In the genomic region with DNA sequence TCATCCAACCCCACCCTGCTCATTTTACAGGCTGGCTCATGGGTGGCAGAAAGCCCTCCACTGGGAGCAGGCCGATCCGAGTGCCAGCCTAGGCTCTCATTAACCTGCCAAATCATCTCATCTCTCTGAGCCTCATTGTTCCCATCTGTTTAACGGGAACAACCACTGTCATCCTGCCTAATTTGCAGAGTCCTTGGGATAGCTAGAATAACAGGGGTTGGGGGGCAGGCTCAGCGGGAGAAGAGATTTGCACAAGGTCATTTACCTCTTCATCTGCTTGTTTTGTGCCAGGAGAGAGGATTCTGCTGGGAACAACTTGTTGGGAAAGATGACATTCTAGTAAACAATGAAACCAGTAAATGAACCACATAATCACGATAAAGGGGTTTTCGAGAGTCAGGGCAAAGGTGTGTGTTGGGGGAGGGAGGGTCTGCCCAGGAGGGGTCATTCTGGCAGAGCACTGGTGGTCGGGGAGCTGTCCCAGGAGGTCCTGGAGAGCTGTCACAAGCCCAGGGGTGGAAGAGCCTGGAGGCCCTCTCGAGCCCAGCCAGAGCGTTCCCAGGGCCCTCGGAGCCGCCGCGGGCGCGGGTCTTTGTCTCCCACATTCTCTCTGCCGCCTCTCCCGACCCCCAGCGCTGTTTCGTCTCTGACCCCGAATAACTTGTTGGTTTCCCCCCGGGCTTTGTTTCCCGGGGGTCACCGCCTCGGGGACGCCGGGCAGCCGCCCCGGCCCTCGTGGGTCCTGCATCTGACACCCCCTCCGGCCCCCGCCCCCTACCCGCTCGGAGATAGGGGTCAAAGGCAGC, we compare ENCODE assay signal across 1 cellular context.
TF ChIP-seq lines count a peak whose summit lies in the region.

No MANE protein-coding gene starts in this region.

TF ChIP-seq in HepG2, 621 proteins besides CTCF, POLR2A, EP300 and RAD21 (continued from another document and continues in another):
- TF ChIP-seq, protein P1, sequence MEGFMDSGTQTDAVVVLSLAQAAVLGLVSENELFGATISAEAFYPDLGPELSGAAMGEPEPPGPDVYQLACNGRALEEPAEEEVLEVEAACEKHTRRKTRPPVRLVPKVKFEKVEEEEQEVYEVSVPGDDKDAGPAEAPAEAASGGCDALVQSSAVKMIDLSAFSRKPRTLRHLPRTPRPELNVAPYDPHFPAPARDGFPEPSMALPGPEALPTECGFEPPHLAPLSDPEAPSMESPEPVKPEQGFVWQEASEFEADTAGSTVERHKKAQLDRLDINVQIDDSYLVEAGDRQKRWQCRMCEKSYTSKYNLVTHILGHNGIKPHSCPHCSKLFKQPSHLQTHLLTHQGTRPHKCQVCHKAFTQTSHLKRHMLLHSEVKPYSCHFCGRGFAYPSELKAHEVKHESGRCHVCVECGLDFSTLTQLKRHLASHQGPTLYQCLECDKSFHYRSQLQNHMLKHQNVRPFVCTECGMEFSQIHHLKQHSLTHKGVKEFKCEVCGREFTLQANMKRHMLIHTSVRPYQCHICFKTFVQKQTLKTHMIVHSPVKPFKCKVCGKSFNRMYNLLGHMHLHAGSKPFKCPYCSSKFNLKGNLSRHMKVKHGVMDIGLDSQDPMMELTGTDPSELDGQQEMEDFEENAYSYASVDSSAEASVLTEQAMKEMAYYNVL (CRISPR knock-in tag; IDR thresholded peaks at IDR 0.05; ENCODE audit: borderline replicate concordance) = no peak
- TF ChIP-seq ZNF335 (CRISPR knock-in tag; IDR thresholded peaks at IDR 0.05) (no peak), ZFP82 (CRISPR knock-in tag; IDR thresholded peaks at IDR 0.05; ENCODE audit: borderline replicate concordance) (no peak), PLRG1 (conservative IDR thresholded peaks at IDR 0.05) (no peak), ZNF251 (CRISPR knock-in tag; IDR thresholded peaks at IDR 0.05) (no peak), CEBPZ (IDR thresholded peaks at IDR 0.05; ENCODE audit: low read length) (no peak), ZNF256 (CRISPR knock-in tag; conservative IDR thresholded peaks at IDR 0.05) (no peak), FIP1L1 (IDR thresholded peaks at IDR 0.05; ENCODE audit: borderline replicate concordance, insufficient read depth, low read depth, low read length) (no peak), ZNF101 (CRISPR knock-in tag; IDR thresholded peaks at IDR 0.05; ENCODE audit: borderline replicate concordance, low read depth) (no peak), GTF2F1 (IDR thresholded peaks at IDR 0.05; ENCODE audit: low read length) (no peak), ZNF549 (CRISPR knock-in tag; IDR thresholded peaks at IDR 0.05) (no peak), ZNF280D (CRISPR knock-in tag; IDR thresholded peaks at IDR 0.05) (0 out of 2 replicates have a peak, but pooled peaks have one; percentile 23), SP4 (CRISPR knock-in tag; IDR thresholded peaks at IDR 0.05) (no peak), SALL1 (CRISPR knock-in tag; IDR thresholded peaks at IDR 0.05) (peak; percentile 64; the same call in 1 of the 2 replicates), PAWR (CRISPR knock-in tag; IDR thresholded peaks at IDR 0.05; ENCODE audit: borderline replicate concordance) (no peak), ZNF337 (CRISPR knock-in tag; IDR thresholded peaks at IDR 0.05; ENCODE audit: borderline replicate concordance, low read depth) (no peak), HNF1B (CRISPR knock-in tag; IDR thresholded peaks at IDR 0.05) (no peak; the same call in 1 of the 2 replicates), HNRNPL (IDR thresholded peaks at IDR 0.05; ENCODE audit: low read depth, low read length) (0 out of 2 replicates have a peak, but pooled peaks have one; percentile 35), TAF1 (CRISPR knock-in tag; IDR thresholded peaks at IDR 0.05) (no peak), FOXO4 (CRISPR knock-in tag; conservative IDR thresholded peaks at IDR 0.05) (no peak), HNRNPLL (IDR thresholded peaks at IDR 0.05; ENCODE audit: low read depth, low read length, poor library complexity, severe bottlenecking) (no peak), PRDM15 (CRISPR knock-in tag; IDR thresholded peaks at IDR 0.05) (no peak), U2AF1 (optimal IDR thresholded peaks at IDR 0.05; ENCODE audit: low read depth, low read length) (peak; percentile 17)
- TF ChIP-seq, protein P2, sequence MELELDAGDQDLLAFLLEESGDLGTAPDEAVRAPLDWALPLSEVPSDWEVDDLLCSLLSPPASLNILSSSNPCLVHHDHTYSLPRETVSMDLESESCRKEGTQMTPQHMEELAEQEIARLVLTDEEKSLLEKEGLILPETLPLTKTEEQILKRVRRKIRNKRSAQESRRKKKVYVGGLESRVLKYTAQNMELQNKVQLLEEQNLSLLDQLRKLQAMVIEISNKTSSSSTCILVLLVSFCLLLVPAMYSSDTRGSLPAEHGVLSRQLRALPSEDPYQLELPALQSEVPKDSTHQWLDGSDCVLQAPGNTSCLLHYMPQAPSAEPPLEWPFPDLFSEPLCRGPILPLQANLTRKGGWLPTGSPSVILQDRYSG (CRISPR knock-in tag; IDR thresholded peaks at IDR 0.05) = no peak
- TF ChIP-seq, protein P3, sequence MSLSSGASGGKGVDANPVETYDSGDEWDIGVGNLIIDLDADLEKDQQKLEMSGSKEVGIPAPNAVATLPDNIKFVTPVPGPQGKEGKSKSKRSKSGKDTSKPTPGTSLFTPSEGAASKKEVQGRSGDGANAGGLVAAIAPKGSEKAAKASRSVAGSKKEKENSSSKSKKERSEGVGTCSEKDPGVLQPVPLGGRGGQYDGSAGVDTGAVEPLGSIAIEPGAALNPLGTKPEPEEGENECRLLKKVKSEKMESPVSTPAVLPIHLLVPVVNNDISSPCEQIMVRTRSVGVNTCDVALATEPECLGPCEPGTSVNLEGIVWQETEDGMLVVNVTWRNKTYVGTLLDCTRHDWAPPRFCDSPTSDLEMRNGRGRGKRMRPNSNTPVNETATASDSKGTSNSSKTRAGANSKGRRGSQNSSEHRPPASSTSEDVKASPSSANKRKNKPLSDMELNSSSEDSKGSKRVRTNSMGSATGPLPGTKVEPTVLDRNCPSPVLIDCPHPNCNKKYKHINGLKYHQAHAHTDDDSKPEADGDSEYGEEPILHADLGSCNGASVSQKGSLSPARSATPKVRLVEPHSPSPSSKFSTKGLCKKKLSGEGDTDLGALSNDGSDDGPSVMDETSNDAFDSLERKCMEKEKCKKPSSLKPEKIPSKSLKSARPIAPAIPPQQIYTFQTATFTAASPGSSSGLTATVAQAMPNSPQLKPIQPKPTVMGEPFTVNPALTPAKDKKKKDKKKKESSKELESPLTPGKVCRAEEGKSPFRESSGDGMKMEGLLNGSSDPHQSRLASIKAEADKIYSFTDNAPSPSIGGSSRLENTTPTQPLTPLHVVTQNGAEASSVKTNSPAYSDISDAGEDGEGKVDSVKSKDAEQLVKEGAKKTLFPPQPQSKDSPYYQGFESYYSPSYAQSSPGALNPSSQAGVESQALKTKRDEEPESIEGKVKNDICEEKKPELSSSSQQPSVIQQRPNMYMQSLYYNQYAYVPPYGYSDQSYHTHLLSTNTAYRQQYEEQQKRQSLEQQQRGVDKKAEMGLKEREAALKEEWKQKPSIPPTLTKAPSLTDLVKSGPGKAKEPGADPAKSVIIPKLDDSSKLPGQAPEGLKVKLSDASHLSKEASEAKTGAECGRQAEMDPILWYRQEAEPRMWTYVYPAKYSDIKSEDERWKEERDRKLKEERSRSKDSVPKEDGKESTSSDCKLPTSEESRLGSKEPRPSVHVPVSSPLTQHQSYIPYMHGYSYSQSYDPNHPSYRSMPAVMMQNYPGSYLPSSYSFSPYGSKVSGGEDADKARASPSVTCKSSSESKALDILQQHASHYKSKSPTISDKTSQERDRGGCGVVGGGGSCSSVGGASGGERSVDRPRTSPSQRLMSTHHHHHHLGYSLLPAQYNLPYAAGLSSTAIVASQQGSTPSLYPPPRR (CRISPR knock-in tag; IDR thresholded peaks at IDR 0.05; ENCODE audit: borderline replicate concordance) = no peak; the same call in 1 of the 2 replicates
- TF ChIP-seq, protein P4, sequence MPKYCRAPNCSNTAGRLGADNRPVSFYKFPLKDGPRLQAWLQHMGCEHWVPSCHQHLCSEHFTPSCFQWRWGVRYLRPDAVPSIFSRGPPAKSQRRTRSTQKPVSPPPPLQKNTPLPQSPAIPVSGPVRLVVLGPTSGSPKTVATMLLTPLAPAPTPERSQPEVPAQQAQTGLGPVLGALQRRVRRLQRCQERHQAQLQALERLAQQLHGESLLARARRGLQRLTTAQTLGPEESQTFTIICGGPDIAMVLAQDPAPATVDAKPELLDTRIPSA (CRISPR knock-in tag; IDR thresholded peaks at IDR 0.05; ENCODE audit: borderline replicate concordance) = no peak
